ENCODE assay signal across 20 cellular contexts in the genomic region with DNA sequence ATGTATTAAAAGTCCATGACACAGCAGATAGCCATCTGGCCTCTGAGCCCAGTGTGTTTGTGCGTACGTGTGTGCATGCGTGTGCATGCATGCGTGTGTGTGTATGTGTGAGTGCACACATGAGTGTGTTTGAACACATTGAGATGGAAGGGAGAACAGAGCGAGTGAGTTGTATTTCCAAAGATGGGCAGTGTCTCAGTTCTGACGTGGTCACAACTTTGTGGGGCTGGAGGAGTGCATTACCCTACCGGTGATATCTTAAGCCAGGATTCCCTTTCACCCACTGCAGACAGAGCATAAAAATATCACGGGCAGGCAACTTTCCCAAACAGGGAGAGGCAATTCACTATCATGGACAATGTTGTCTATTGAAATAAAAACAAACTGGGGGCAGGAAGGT. TPM values are rescaled to one million over a fixed set of nuclear protein-coding genes. Genes with fewer than 3 reads are reported as not detected.
DNase-seq lines count a peak whose midpoint lies in the region; ATAC-seq and TF ChIP-seq lines count a peak whose summit lies in the region.
"Had no signal": no experiment of that assay in that cellular context is flagged by ENCODE, and none has a peak within 500 bp of the region (broad histone marks: within the 10 kb centered on the region; RNA-seq: fewer than 3 reads in every experiment).

No MANE protein-coding gene starts in this region.

- TF ChIP-seq POLR2A in esophagus muscularis mucosa (IDR thresholded peaks at IDR 0.05; ENCODE audit: low read depth), result no peak
- no peak for TF ChIP-seq POLR2A in gastrocnemius medialis (IDR thresholded peaks at IDR 0.05)
- TF ChIP-seq POLR2A in vagina (IDR thresholded peaks at IDR 0.05), result no peak

- H3K9me3 ChIP-seq in esophagus muscularis mucosa (no peaks in the 10 kb centered on the region), gastrocnemius medialis (no peaks in the 10 kb centered on the region), vagina (no peaks in the 10 kb centered on the region)

- TF ChIP-seq EP300 in esophagus muscularis mucosa (IDR thresholded peaks at IDR 0.05), result no peak

- peak; percentile 74 for DNase-seq in esophagus muscularis mucosa (ENCODE audit: extremely low spot score)
- peak; percentile 54 to 76 for DNase-seq in gastrocnemius medialis
- peak; percentile 43 to 58 for DNase-seq in vagina (ENCODE audit: extremely low spot score in 2 of 2)
- no peak for DNase-seq in NCI-H510A (lab: John Stamatoyannopoulos, UW)
- no peak for DNase-seq in T1000 (lab: John Stamatoyannopoulos, UW)
- no peak for DNase-seq in 8988T
- DNase-seq: activated CD4-positive, alpha-beta T cell treated with anti-CD3 and anti-CD28 coated beads, Interleukin-2, amount 10 ng/mL, durations not matched to agents 24 days and 14 days; activated naive CD8-positive, alpha-beta T cell treated with anti-CD3 and anti-CD28 coated beads for 36 hours; CD8-positive, alpha-beta memory T cell; DMS53; GF-D8; islet precursor cell; mammary epithelial cell; naive thymus-derived CD8-positive, alpha-beta T cell; NCI-H1417; NCI-H524 treated with DMSO at 0.1 percent for 48 hours; posterior cingulate gyrus; stimulated activated CD4-positive, alpha-beta T cell treated with anti-CD3 and anti-CD28 coated beads, Interleukin-12 subunit alpha, Interleukin-12 subunit beta, amount 100 ng/mL, for 4 hours had no signal

- ATAC-seq in gastrocnemius medialis, result peak; percentile 58 to 63
- ATAC-seq: naive thymus-derived CD8-positive, alpha-beta T cell had no signal

- H3K4me3 ChIP-seq in esophagus muscularis mucosa (no peak overlapping the region), gastrocnemius medialis (peak overlapping the region in 3 of 4 donors; percentile 17 to 25 (median 24)), vagina (no peak overlapping the region)

- WGBS in esophagus muscularis mucosa, result 78% methylated on average over 8 of the region's 8 CpGs

- peak overlapping the region; percentile 78 to 87 (median 81) for H3K27ac ChIP-seq in esophagus muscularis mucosa (replicated peaks in 1 of 4)
- peak overlapping the region; percentile 64 for H3K27ac ChIP-seq in layer of hippocampus (ENCODE audit: low read depth, low read length)
- peak overlapping the region; percentile 93 to 97 (median 95) for H3K27ac ChIP-seq in gastrocnemius medialis
- H3K27ac ChIP-seq in vagina, result peak overlapping the region; percentile 87
- H3K27ac ChIP-seq: HL-60 had no signal

- peaks cover 37 to 52% (median 49%) of the 10 kb centered on the region in 4 donors for H3K4me1 ChIP-seq in esophagus muscularis mucosa
- peaks cover 58 to 63% of the 10 kb centered on the region in 2 donors for H3K4me1 ChIP-seq in gastrocnemius medialis
- peaks cover 38% of the 10 kb centered on the region for H3K4me1 ChIP-seq in vagina

- H3K36me3 ChIP-seq in esophagus muscularis mucosa, result no peaks in the 10 kb centered on the region
- H3K36me3 ChIP-seq in gastrocnemius medialis, result no peaks in the 10 kb centered on the region
- no peaks in the 10 kb centered on the region for H3K36me3 ChIP-seq in vagina

- H3K27me3 ChIP-seq in esophagus muscularis mucosa, result no peaks in the 10 kb centered on the region
- no peaks in the 10 kb centered on the region for H3K27me3 ChIP-seq in layer of hippocampus (ENCODE audit: control insufficient read depth, insufficient read depth, low read length)
- H3K27me3 ChIP-seq in gastrocnemius medialis, result no peaks in the 10 kb centered on the region
- no peaks in the 10 kb centered on the region for H3K27me3 ChIP-seq in vagina

- intact Hi-C loops in esophagus muscularis mucosa (cut with DNase I), result no loop called here
- intact Hi-C loops in gastrocnemius medialis (cut with DNase I; ENCODE audit: low total_unique reads), result loop anchor here (1.0 kb wide), 1 partner anchor 38 kb away; no protein-coding TSS in a partner anchor
- intact Hi-C loops in vagina (cut with DNase I), result no loop called here

- TF ChIP-seq CTCF in esophagus muscularis mucosa (IDR thresholded peaks at IDR 0.05) (no peak), gastrocnemius medialis (IDR thresholded peaks at IDR 0.05 in 4 of 5, conservative IDR thresholded peaks at IDR 0.05 in 1 of 5) (peak in 1 of 5 experiments; percentile 9), vagina (IDR thresholded peaks at IDR 0.05) (no peak)

- in situ Hi-C loops in gastrocnemius medialis (cut with MboI; ENCODE audit: low sequenced_read_pairs in 4 of 4), result no loop called here

RNA-seq across cellular contexts. Expression of a gene that starts 27.8 kb away (rescaled TPM):
- total RNA-seq in esophagus muscularis mucosa, result 100 to 1,000 TPM in 2 of 4 donors, 10 to 100 TPM in 2; 83.3 to 119 (median 97.9) TPM
- 10 to 100 TPM; 32.2 to 92.0 (median 52.2) TPM for total RNA-seq in gastrocnemius medialis
- 72.9 TPM for total RNA-seq in vagina

Comparison
In these comparisons a context has a peak if more than half of its experiments do, and no peak if none do; other contexts are left out.
1. DNase-seq: peak in esophagus muscularis mucosa (single experiment), gastrocnemius medialis (2 of 2) and vagina (2 of 2); none in NCI-H510A (single experiment), T1000 (single experiment) and 8988T (single experiment).
2. H3K4me3 ChIP-seq: peak in gastrocnemius medialis (3 of 4); none in esophagus muscularis mucosa (0 of 4) and vagina (0 of 2).
3. Peak in every context shown above with its lines, with median percentiles within 50 percentile points of each other: H3K27ac ChIP-seq.